Comparison of ENCODE assay signal across 15 cellular contexts in genomic region chr7:143126146-143126545, GRCh38. TPM values are rescaled to one million over a fixed set of nuclear protein-coding genes. Genes with fewer than 3 reads are reported as not detected.
DNase-seq lines count a peak whose midpoint lies in the region; ATAC-seq and TF ChIP-seq lines count a peak whose summit lies in the region.
"Had no signal": no experiment of that assay in that cellular context is flagged by ENCODE, and none has a peak within 500 bp of the region (broad histone marks: within the 10 kb centered on the region; RNA-seq: fewer than 3 reads in every experiment).

No MANE protein-coding gene starts in this region.

- peak overlapping the region; percentile 5 for H3K4me2 ChIP-seq in Karpas-422 (ENCODE audit: low read depth, low read length, poor library complexity, severe bottlenecking)

- peak; percentile 11 for DNase-seq in AG09309 (ENCODE audit: low read depth)
- peak; percentile 64 for DNase-seq in Karpas-422
- peak; percentile 91 for DNase-seq in adipocyte (ENCODE audit: low read depth)
- DNase-seq in left lung, result no peak
- DNase-seq in activated CD4-positive, alpha-beta memory T cell treated with anti-CD3 and anti-CD28 coated beads, Interleukin-2, amount 10 ng/mL, durations not matched to agents 7 days and 5 days, result no peak
- DNase-seq in NK-92 (lab: John Stamatoyannopoulos, UW; ENCODE audit: unreplicated experiment), result no peak
- no peak for DNase-seq in cerebellar cortex (ENCODE audit: low spot score)
- DNase-seq: activated T-cell treated with anti-CD3 and anti-CD28 coated beads, Interleukin-2, amount 50 U/mL, for 4 hours; BE2C; IMR-90; NCI-H2081; pancreas; Peyer's patch; stimulated activated CD4-positive, alpha-beta T cell treated with anti-CD3 and anti-CD28 coated beads, Interleukin-2, amount 100 ng/mL, for 48 hours had no signal

- no peaks in the 10 kb centered on the region for H3K36me3 Mint-ChIP-seq in activated CD4-positive, alpha-beta memory T cell treated with anti-CD3 and anti-CD28 coated beads, Interleukin-2, amount 10 ng/mL, durations not matched to agents 7 days and 5 days (ENCODE audit: low read depth)

- no peaks in the 10 kb centered on the region for H3K9me2 ChIP-seq in Karpas-422 (replicated peaks; ENCODE audit: insufficient read depth, low read length)

- peaks cover 8% of the 10 kb centered on the region for H3K27me3 Mint-ChIP-seq in activated CD4-positive, alpha-beta memory T cell treated with anti-CD3 and anti-CD28 coated beads, Interleukin-2, amount 10 ng/mL, durations not matched to agents 7 days and 5 days

- H3K36me3 ChIP-seq in Karpas-422 (ENCODE audit: insufficient read depth, low read length) (no peaks in the 10 kb centered on the region), adipocyte (ENCODE audit: control insufficient read depth, insufficient read depth, low read length, severe bottlenecking) (no peaks in the 10 kb centered on the region), left lung (no peaks in the 10 kb centered on the region)
- H3K36me3 ChIP-seq: BE2C, pancreas, Peyer's patch had no signal

- H3K27ac ChIP-seq in Karpas-422 (ENCODE audit: low read length) (peak overlapping the region; percentile 30; the same call in 1 of the 2 replicates), left lung (no peak overlapping the region)
- H3K27ac ChIP-seq: pancreas, Peyer's patch had no signal

- ATAC-seq in left lung, result peak; percentile 69
- no peak for ATAC-seq in GM19463 (IDR thresholded peaks at IDR 0.05; ENCODE audit: unreplicated experiment)
- ATAC-seq: activated T-cell treated with anti-CD3 and anti-CD28 coated beads, Interleukin-2, amount 50 U/mL, for 4 hours had no signal

- CTCF ChIA-PET in activated CD4-positive, alpha-beta memory T cell treated with anti-CD3 and anti-CD28 coated beads, Interleukin-2, amount 10 ng/mL, durations not matched to agents 7 days and 5 days (lab: Charles Lee), result no interaction called here

- peaks cover 28% of the 10 kb centered on the region for H3K4me1 ChIP-seq in Karpas-422 (ENCODE audit: low read length)
- peaks cover 5% of the 10 kb centered on the region for H3K4me1 ChIP-seq in adipocyte (ENCODE audit: control insufficient read depth, insufficient read depth, low read length)
- peaks cover 0 to 4% of the 10 kb centered on the region in 2 donors for H3K4me1 ChIP-seq in left lung
- H3K4me1 ChIP-seq: BE2C, pancreas, Peyer's patch had no signal

- H3K27me3 ChIP-seq in Karpas-422 (ENCODE audit: low read length) (no peaks in the 10 kb centered on the region), adipocyte (replicated peaks; ENCODE audit: control insufficient read depth, insufficient read depth, low read length) (no peaks in the 10 kb centered on the region), left lung (no peaks in the 10 kb centered on the region)
- H3K27me3 ChIP-seq: BE2C, pancreas, Peyer's patch had no signal

- no peaks in the 10 kb centered on the region for H3K79me2 ChIP-seq in Karpas-422 (ENCODE audit: low read length)

- no peaks in the 10 kb centered on the region for H4K20me1 ChIP-seq in Karpas-422 (ENCODE audit: insufficient read depth, low read depth, low read length)

- TF ChIP-seq CTCF in AG09309 (IDR thresholded peaks at IDR 0.05; ENCODE audit: control insufficient read depth, insufficient read depth, low read depth, low read length, missing control alignments), result no peak
- TF ChIP-seq CTCF in left lung (IDR thresholded peaks at IDR 0.05), result no peak

- H3K9ac ChIP-seq in Karpas-422 (ENCODE audit: low read length) (no peak overlapping the region), adipocyte (ENCODE audit: low read length) (no peak overlapping the region)

- H3K4me3 ChIP-seq in AG09309 (ENCODE audit: control insufficient read depth, low read depth, low read length) (no peak overlapping the region), Karpas-422 (ENCODE audit: low read length) (no peak overlapping the region), adipocyte (ENCODE audit: low read length) (no peak overlapping the region), left lung (no peak overlapping the region)
- H3K4me3 ChIP-seq: pancreas, Peyer's patch had no signal

- POLR2A ChIA-PET in activated CD4-positive, alpha-beta memory T cell treated with anti-CD3 and anti-CD28 coated beads, Interleukin-2, amount 10 ng/mL, durations not matched to agents 7 days and 5 days (lab: Charles Lee), result no interaction called here

- H3K9me3 Mint-ChIP-seq in activated CD4-positive, alpha-beta memory T cell treated with anti-CD3 and anti-CD28 coated beads, Interleukin-2, amount 10 ng/mL, durations not matched to agents 7 days and 5 days, result peaks cover 7% of the 10 kb centered on the region

- intact Hi-C loops in left lung (cut with DNase I), result no loop called here

- H3K4me3 Mint-ChIP-seq in activated CD4-positive, alpha-beta memory T cell treated with anti-CD3 and anti-CD28 coated beads, Interleukin-2, amount 10 ng/mL, durations not matched to agents 7 days and 5 days, result no peak overlapping the region
- H3K4me3 Mint-ChIP-seq: activated T-cell treated with anti-CD3 and anti-CD28 coated beads, Interleukin-2, amount 50 U/mL, for 4 hours had no signal

- H3K9me3 ChIP-seq in Karpas-422 (ENCODE audit: low read length), result no peaks in the 10 kb centered on the region; the same call in 1 of the 2 replicates
- H3K9me3 ChIP-seq in adipocyte (ENCODE audit: control insufficient read depth, low read length), result peaks cover 3% of the 10 kb centered on the region
- peaks cover 0 to 32% of the 10 kb centered on the region in 2 donors for H3K9me3 ChIP-seq in left lung
- H3K9me3 ChIP-seq: BE2C, pancreas had no signal

- no peak overlapping the region for H3K27ac Mint-ChIP-seq in activated CD4-positive, alpha-beta memory T cell treated with anti-CD3 and anti-CD28 coated beads, Interleukin-2, amount 10 ng/mL, durations not matched to agents 7 days and 5 days

- no peaks in the 10 kb centered on the region for H3K4me1 Mint-ChIP-seq in activated CD4-positive, alpha-beta memory T cell treated with anti-CD3 and anti-CD28 coated beads, Interleukin-2, amount 10 ng/mL, durations not matched to agents 7 days and 5 days

- no peak overlapping the region for H2AFZ ChIP-seq in Karpas-422 (ENCODE audit: low read length)

RNA-seq across cellular contexts. Expression of gene PIP, which starts 5.7 kb away (rescaled TPM):
- not detected in 2 replicates for total RNA-seq in Karpas-422 (2014; rRNA removed; shearing (Covaris generic); ENCODE audit: low replicate concordance)
- total RNA-seq in left lung, result 1 to 10 TPM in 1 of 2 donors, not detected in 1; 6.9 TPM
- not detected for total RNA-seq in activated CD4-positive, alpha-beta memory T cell treated with anti-CD3 and anti-CD28 coated beads, Interleukin-2, amount 10 ng/mL, durations not matched to agents 7 days and 5 days
- total RNA-seq: activated T-cell treated with anti-CD3 and anti-CD28 coated beads, Interleukin-2, amount 50 U/mL, for 4 hours; IMR-90; pancreas; Peyer's patch had no signal

RNA-seq across cellular contexts. Expression of gene TAS2R39, which starts 57.1 kb away (rescaled TPM):
- not detected in 2 replicates for total RNA-seq in Karpas-422 (2014; rRNA removed; shearing (Covaris generic); ENCODE audit: low replicate concordance)
- total RNA-seq in left lung, result not detected
- total RNA-seq in activated CD4-positive, alpha-beta memory T cell treated with anti-CD3 and anti-CD28 coated beads, Interleukin-2, amount 10 ng/mL, durations not matched to agents 7 days and 5 days, result not detected
- total RNA-seq: activated T-cell treated with anti-CD3 and anti-CD28 coated beads, Interleukin-2, amount 50 U/mL, for 4 hours; IMR-90; pancreas; Peyer's patch had no signal

Comparison
In these comparisons a context has a peak if more than half of its experiments do, and no peak if none do; other contexts are left out.
1. DNase-seq: peak in AG09309 (single experiment), Karpas-422 (single experiment) and adipocyte (single experiment); none in left lung (0 of 2), activated CD4-positive, alpha-beta memory T cell treated with anti-CD3 and anti-CD28 coated beads, Interleukin-2, amount 10 ng/mL, durations not matched to agents 7 days and 5 days (single experiment), NK-92 (single experiment) and cerebellar cortex (single experiment).